ENCODE assay signal across 1 cellular context in genomic region chr19:43779147-43779819, GRCh38.
TF ChIP-seq lines count a peak whose summit lies in the region.

No MANE protein-coding gene starts in this region.

TF ChIP-seq in K562, 482 proteins besides CTCF, POLR2A, EP300 and RAD21 (continued from another document):
- no peak for TF ChIP-seq UBTF (IDR thresholded peaks at IDR 0.05; ENCODE audit: borderline replicate concordance in 1 of 2, low read depth in 2 of 2, low read length in 2 of 2)
- no peak for TF ChIP-seq NCOA2 (IDR thresholded peaks at IDR 0.05; ENCODE audit: partially characterized antibody in 2 of 2)
- no peak for TF ChIP-seq STAG1 (CRISPR knock-in tag; IDR thresholded peaks at IDR 0.05; ENCODE audit: borderline replicate concordance)
- TF ChIP-seq ZNF511 (CRISPR knock-in tag; IDR thresholded peaks at IDR 0.05): no peak
- no peak for TF ChIP-seq IFI16 (CRISPR knock-in tag; IDR thresholded peaks at IDR 0.05)
- TF ChIP-seq GTF2F1 (IDR thresholded peaks at IDR 0.05; ENCODE audit: low read depth, low read length): no peak
- no peak for TF ChIP-seq HNRNPH1 (optimal IDR thresholded peaks at IDR 0.05; ENCODE audit: low read depth, low read length)
- no peak for TF ChIP-seq E4F1 (CRISPR knock-in tag; IDR thresholded peaks at IDR 0.05; ENCODE audit: borderline replicate concordance)
- TF ChIP-seq SRSF3 (IDR thresholded peaks at IDR 0.05; ENCODE audit: insufficient read depth, low read length): no peak
- TF ChIP-seq SAP30 (IDR thresholded peaks at IDR 0.05; ENCODE audit: borderline replicate concordance, insufficient read depth, low read depth, low read length, poor library complexity, severe bottlenecking): peak; percentile 15
- TF ChIP-seq ZC3H11A (IDR thresholded peaks at IDR 0.05; ENCODE audit: low read depth, low read length): no peak
- 0 out of 2 replicates have a peak, but pooled peaks have one; percentile 11 for TF ChIP-seq ZBTB2 (IDR thresholded peaks at IDR 0.05)
- no peak for TF ChIP-seq TCF3 (CRISPR knock-in tag; IDR thresholded peaks at IDR 0.05)
- TF ChIP-seq ZNF583 (CRISPR knock-in tag; IDR thresholded peaks at IDR 0.05): peak; percentile 34; the same call in 1 of the 2 replicates
- TF ChIP-seq ZNF398 (CRISPR knock-in tag; IDR thresholded peaks at IDR 0.05): no peak
- no peak for TF ChIP-seq CEBPZ (IDR thresholded peaks at IDR 0.05; ENCODE audit: borderline replicate concordance, low read depth, low read length)
- TF ChIP-seq CSDE1 (IDR thresholded peaks at IDR 0.05): no peak
- no peak for TF ChIP-seq ZNF77 (CRISPR knock-in tag; IDR thresholded peaks at IDR 0.05)
- no peak for TF ChIP-seq SPI1 (IDR thresholded peaks at IDR 0.05; ENCODE audit: borderline replicate concordance, low read depth, low read length)
- TF ChIP-seq ZNF436 (CRISPR knock-in tag; IDR thresholded peaks at IDR 0.05): no peak
